Comparison of ENCODE assay signal across 26 cellular contexts in the genomic region with DNA sequence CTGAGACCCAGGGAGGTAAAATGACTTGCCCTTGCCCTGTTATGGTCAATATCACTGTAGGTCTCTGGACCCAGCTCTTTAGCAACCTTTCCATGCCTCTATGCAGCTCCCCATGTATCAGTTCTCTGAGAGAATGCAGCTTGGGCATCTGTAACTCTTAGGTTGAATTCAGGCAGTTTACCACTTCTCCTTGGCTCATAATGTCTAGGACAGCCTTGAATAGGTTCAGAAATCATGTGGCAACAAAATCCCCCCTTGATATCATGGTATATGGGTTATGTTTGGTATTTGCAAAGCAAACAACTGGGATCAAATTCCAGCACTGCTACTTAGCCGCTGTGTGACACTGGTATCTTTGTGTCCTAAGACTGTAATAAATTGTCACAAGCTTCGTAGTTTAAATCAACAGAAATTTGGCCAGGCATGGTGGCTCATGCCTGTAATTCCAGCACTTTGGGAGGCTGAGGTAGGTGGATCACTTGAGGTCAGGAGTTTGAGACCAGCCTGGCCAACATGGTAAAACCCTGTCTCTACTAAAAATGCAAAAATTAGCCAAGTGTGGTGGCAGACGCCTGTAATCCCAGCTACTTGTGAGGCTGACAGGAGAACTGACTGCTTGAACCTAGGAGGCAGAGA. TPM values are rescaled to one million over a fixed set of nuclear protein-coding genes. Genes with fewer than 3 reads are reported as not detected.
DNase-seq lines count a peak whose midpoint lies in the region; ATAC-seq, FAIRE-seq and TF ChIP-seq lines count a peak whose summit lies in the region.
"Had no signal": no experiment of that assay in that cellular context is flagged by ENCODE, and none has a peak within 500 bp of the region (broad histone marks: within the 10 kb centered on the region; RNA-seq: fewer than 3 reads in every experiment).

No MANE protein-coding gene starts in this region.

- H4K20me1 ChIP-seq in HepG2 (ENCODE audit: insufficient read depth, low read length) = no peaks in the 10 kb centered on the region
- H4K20me1 ChIP-seq: BLaER1 treated with 17β-estradiol and CSF1 and Interleukin-3, amounts not matched to agents 10 nM and 100 nM had no signal

- peak in 1 of 2 experiments; percentile 75; a peak in 4 of 6 replicates for ATAC-seq in A549
- peak; percentile 97 for ATAC-seq in HepG2
- no peak for ATAC-seq in omental fat pad (ENCODE audit: low FRiP score)
- ATAC-seq: CD8-positive, alpha-beta T cell; T-helper 17 cell had no signal

- H3K4me2 ChIP-seq in A549 (peak overlapping the region; percentile 24; the same call in 2 of the 3 replicates), HepG2 (ENCODE audit: low read depth, low read length) (peak overlapping the region; percentile 69)

- TF ChIP-seq CTCF in A549 (IDR thresholded peaks at IDR 0.05) (no peak), HepG2 (CRISPR knock-in tag; IDR thresholded peaks at IDR 0.05) (no peak), omental fat pad (IDR thresholded peaks at IDR 0.05) (no peak)

- H3K4me3 ChIP-seq in A549 (no peak overlapping the region), HepG2 (replicated peaks in 1 of 3; ENCODE audit: insufficient read depth in 1 of 3, low read depth in 2 of 3, low read length in 3 of 3) (peak overlapping the region in 1 of 3 experiments; percentile 44; a peak in 2 of 6 replicates)
- H3K4me3 ChIP-seq: BLaER1 treated with 17β-estradiol and CSF1 and Interleukin-3, amounts not matched to agents 10 nM and 100 nM; GM23248; HAP-1 had no signal

- no TSS peak for BruUV-seq in HepG2 (replicated peaks; lab: Mats Ljungman, UMichigan)

- TF ChIP-seq RAD21 in A549 (conservative IDR thresholded peaks at IDR 0.05 in 1 of 2, IDR thresholded peaks at IDR 0.05 in 1 of 2) (no peak), HepG2 (CRISPR knock-in tag; IDR thresholded peaks at IDR 0.05) (no peak)

- POLR2A ChIA-PET in A549 (lab: Yijun Ruan, JAX) (no interaction called here), HepG2 (lab: Yijun Ruan, JAX) (interaction anchor here (0.6 to 3.8 kb wide), 14 partner anchors 8 to 401 kb away, joined by 3 to 20 read pairs (median 7); a partner anchor contains a TSS)

- FAIRE-seq in A549 (lab: Jason Lieb, UNC) (no peak), HepG2 (lab: Jason Lieb, UNC) (peak; percentile 82)

- no peaks in the 10 kb centered on the region for H3K9me3 ChIP-seq in A549
- H3K9me3 ChIP-seq in HepG2 (ENCODE audit: low read length) = no peaks in the 10 kb centered on the region
- H3K9me3 ChIP-seq: HAP-1 had no signal

- TF ChIP-seq POLR2A in A549 (IDR thresholded peaks at IDR 0.05; ENCODE audit: low read length) (no peak), HepG2 (IDR thresholded peaks at IDR 0.05; ENCODE audit: insufficient read depth in 1 of 2, low read depth in 2 of 2, low read length in 2 of 2) (no peak)

- CTCF ChIA-PET in A549 (lab: Yijun Ruan, JAX) = interaction anchor here (0.8 to 2.3 kb wide), 4 partner anchors 9 to 85 kb away, joined by 3 to 11 read pairs (median 6); a partner anchor contains a TSS
- CTCF ChIA-PET in HepG2 (lab: Yijun Ruan, JAX; ENCODE audit: low intra/inter-chr PET ratio, low total read pairs) = no interaction called here

- TF ChIP-seq EP300 in A549 (IDR thresholded peaks at IDR 0.05) (no peak), HepG2 (IDR thresholded peaks at IDR 0.05; ENCODE audit: low read depth in 2 of 2, low read length in 2 of 2) (peak; percentile 72 to 93; a peak in 3 of 4 replicates), HepG2 (CRISPR knock-in tag; IDR thresholded peaks at IDR 0.05; ENCODE audit: borderline replicate concordance) (peak; percentile 90)

- WGBS in A549 (ENCODE audit: missing lambda C conversion rate) = 23% methylated on average over 3 of the region's 3 CpGs
- WGBS in HepG2 (ENCODE audit: low lambda C conversion rate) = 0% methylated on average over 3 of the region's 3 CpGs

- DNase-seq in A549 (ENCODE audit: low read depth in 1 of 2, low spot score in 1 of 2) = peak in 1 of 2 experiments; percentile 36
- DNase-seq in HuH-7 (ENCODE audit: low spot score) = peak; percentile 33
- peak; percentile 35 for DNase-seq in SK-MEL-5 (ENCODE audit: low read depth, low spot score)
- DNase-seq in HepG2 (ENCODE audit: low spot score) = peak; percentile 99
- DNase-seq in omental fat pad (ENCODE audit: low spot score) = no peak
- DNase-seq in NCI-H2029 treated with DMSO at 0.1 percent for 48 hours (lab: John Stamatoyannopoulos, UW) = no peak
- no peak for DNase-seq in activated naive CD4-positive, alpha-beta T cell (lab: John Stamatoyannopoulos, UW)
- DNase-seq in UCSD-AML1 (lab: John Stamatoyannopoulos, UW; ENCODE audit: unreplicated experiment) = no peak
- DNase-seq: CD8-positive, alpha-beta T cell; DMS53; EL; GF-D8; GM23248; NCI-H1105; NCI-H146; NCI-H2081; NCI-H2171; NCI-H345; NCI-H524; OCI-M1; Right ventricle myocardium superior; SW 1271; T-helper 17 cell had no signal

- H2AFZ ChIP-seq in HepG2 (ENCODE audit: low read length) = no peak overlapping the region
- H2AFZ ChIP-seq: GM23248 had no signal

- H3K36me3 ChIP-seq in HepG2 (replicated peaks in 1 of 2; ENCODE audit: control insufficient read depth in 1 of 2, insufficient read depth in 2 of 2, low read length in 2 of 2) = no peaks in the 10 kb centered on the region; a peak in 2 of 5 replicates
- H3K36me3 ChIP-seq: BLaER1 treated with 17β-estradiol and CSF1 and Interleukin-3, amounts not matched to agents 10 nM and 100 nM; HAP-1 had no signal

- H3K4me1 ChIP-seq in A549 (peaks cover 10% of the 10 kb centered on the region; the same call in 2 of the 3 replicates), HepG2 (ENCODE audit: insufficient read depth, low read length) (peaks cover 70% of the 10 kb centered on the region)
- H3K4me1 ChIP-seq: HAP-1 had no signal

- no peaks in the 10 kb centered on the region for H3K79me2 ChIP-seq in HepG2 (ENCODE audit: insufficient read depth, low read length)

- H3K9ac ChIP-seq in HepG2 (ENCODE audit: insufficient read depth, low read depth, low read length) = peak overlapping the region; percentile 65
- H3K9ac ChIP-seq: BLaER1 treated with 17β-estradiol and CSF1 and Interleukin-3, amounts not matched to agents 10 nM and 100 nM; GM23248 had no signal

- in situ Hi-C loops in SK-MEL-5 (cut with HindIII; ENCODE audit: low pct_unique_long_range_greater_than_20kb, low sequenced_read_pairs) (no loop called here), HepG2 (cut with HindIII; ENCODE audit: extremely low pct_ligation_motif_present, low pct_unique_long_range_greater_than_20kb) (no loop called here)

- intact Hi-C loops in HepG2 (cut with micrococcal nuclease; ENCODE audit: unreplicated experiment) = loop anchor here (1.0 to 5.0 kb wide), 4 partner anchors 8 to 262 kb away; a partner anchor contains a TSS

- peak overlapping the region in 1 of 2 experiments; percentile 27; a peak in 3 of 6 replicates for H3K27ac ChIP-seq in A549
- peak overlapping the region; percentile 99 for H3K27ac ChIP-seq in HepG2 (ENCODE audit: extremely low read length, insufficient read depth, low read length)
- H3K27ac ChIP-seq: 22Rv1; BLaER1 treated with 17β-estradiol and CSF1 and Interleukin-3, amounts not matched to agents 10 nM and 100 nM; GM23248 had no signal

- no peaks in the 10 kb centered on the region for H3K27me3 ChIP-seq in HepG2 (ENCODE audit: control insufficient read depth in 1 of 2, insufficient read depth in 2 of 2, low read length in 2 of 2)
- H3K27me3 ChIP-seq: BLaER1 treated with 17β-estradiol and CSF1 and Interleukin-3, amounts not matched to agents 10 nM and 100 nM had no signal

TF ChIP-seq in HepG2, 621 proteins besides CTCF, POLR2A, EP300 and RAD21 (continues in another document):
- TF ChIP-seq POLR2AphosphoS5 (IDR thresholded peaks at IDR 0.05; ENCODE audit: low read depth, low read length) = peak; percentile 40; the same call in 1 of the 2 replicates
- peak; percentile 18; the same call in 1 of the 2 replicates for TF ChIP-seq YEATS2 (CRISPR knock-in tag; IDR thresholded peaks at IDR 0.05; ENCODE audit: borderline replicate concordance)

RNA-seq across cellular contexts. Expression of a gene that starts 10.7 kb away (rescaled TPM):
- 179 and 450 TPM in 2 replicates for polyA plus RNA-seq in A549 (2011; rRNA removed)
- polyA plus RNA-seq in A549 (2012; cell fraction: cytosol; rRNA removed) = 41.4 and 61.8 TPM in 2 replicates
- 12.9 and 27.8 TPM in 2 replicates for polyA plus RNA-seq in A549 (2012; cell fraction: nucleus; rRNA removed)
- 190 to 208 TPM (median 197 TPM) in 3 replicates for polyA plus RNA-seq in A549 (2017; fragmentation: RNase III; extraction: RNeasy Plus Mini Kit Qiagen cat#74134 plus additional on column Dnase treatment)
- 15.5 and 17.4 TPM in 2 replicates for polyA minus RNA-seq in A549 (2011; rRNA and poly(A)+ RNA removed)
- total RNA-seq in SK-MEL-5 (2014; rRNA removed; shearing (Covaris generic)) = 500 and 514 TPM in 2 replicates
- 237 and 380 TPM in 2 replicates for polyA plus RNA-seq in SK-MEL-5 (2015; cell fraction: cytosol; rRNA removed)
- 80.9 and 141 TPM in 2 replicates for polyA plus RNA-seq in SK-MEL-5 (2015; cell fraction: nucleus; rRNA removed)
- total RNA-seq in HepG2 (2016; rRNA removed; fragmentation: Illumina TruSeq; extraction: Trizol) = 693 and 1,107 TPM in 2 replicates
- total RNA-seq in HepG2 (2016; cell fraction: cytosol; rRNA removed; fragmentation: Illumina TruSeq; extraction: Trizol; ENCODE audit: low read depth) = 104 and 117 TPM in 2 replicates
- 685 and 1,185 TPM in 2 replicates for total RNA-seq in HepG2 (2016; cell fraction: insoluble cytoplasmic fraction; rRNA removed; fragmentation: Illumina TruSeq; extraction: Trizol)
- total RNA-seq in HepG2 (2016; cell fraction: membrane; rRNA removed; fragmentation: Illumina TruSeq; extraction: Trizol) = 142 and 153 TPM in 2 replicates
- 256 and 257 TPM in 2 replicates for total RNA-seq in HepG2 (2016; cell fraction: nucleus; rRNA removed; fragmentation: Illumina TruSeq; extraction: Trizol)
- 113 and 182 TPM in 2 replicates for polyA plus RNA-seq in HepG2 (2011; rRNA removed)
- polyA plus RNA-seq in HepG2 (2011; cell fraction: cytosol; rRNA removed) = 33.5 and 65.0 TPM in 2 replicates
- 30.4 and 38.9 TPM in 2 replicates for polyA plus RNA-seq in HepG2 (2011; cell fraction: nucleus; rRNA removed)
- polyA plus RNA-seq in HepG2 (2012) = 190 and 260 TPM in 2 replicates
- 120 and 131 TPM in 2 replicates for polyA plus RNA-seq in HepG2 (2016; cell fraction: cytosol; fragmentation: Illumina TruSeq; extraction: Trizol; ENCODE audit: low read depth)
- 1,199 and 1,366 TPM in 2 replicates for polyA plus RNA-seq in HepG2 (2016; cell fraction: insoluble cytoplasmic fraction; fragmentation: Illumina TruSeq; extraction: Trizol; ENCODE audit: low read depth)
- 144 and 151 TPM in 2 replicates for polyA plus RNA-seq in HepG2 (2016; cell fraction: membrane; fragmentation: Illumina TruSeq; extraction: Trizol; ENCODE audit: low read depth)
- 446 and 467 TPM in 2 replicates for polyA plus RNA-seq in HepG2 (2016; cell fraction: nucleus; fragmentation: Illumina TruSeq; extraction: Trizol; ENCODE audit: insufficient read depth, low read depth)
- 24.7 and 28.7 TPM in 2 replicates for polyA minus RNA-seq in HepG2 (2011; rRNA and poly(A)+ RNA removed; ENCODE audit: low replicate concordance)
- polyA minus RNA-seq in HepG2 (2011; cell fraction: cytosol; rRNA and poly(A)+ RNA removed) = 45.4 and 50.6 TPM in 2 replicates
- 145 and 207 TPM in 2 replicates for polyA minus RNA-seq in HepG2 (2011; cell fraction: nucleus; rRNA and poly(A)+ RNA removed)
- 100 to 1,000 TPM; 202 to 235 (median 223) TPM for total RNA-seq in omental fat pad

Comparison
In these comparisons a context has a peak if more than half of its experiments do, and no peak if none do; other contexts are left out.
1. DNase-seq: peak in HuH-7 (single experiment), SK-MEL-5 (single experiment) and HepG2 (single experiment); none in omental fat pad (single experiment), NCI-H2029 treated with DMSO at 0.1 percent for 48 hours (single experiment), activated naive CD4-positive, alpha-beta T cell (0 of 4) and UCSD-AML1 (single experiment).